1 cellular context compared by ENCODE assay signal in genomic region chr14:35879654-35880249, GRCh38.
TF ChIP-seq lines count a peak whose summit lies in the region.

No MANE protein-coding gene starts in this region.

TF ChIP-seq in WTC11, 78 proteins besides CTCF, POLR2A, EP300 and RAD21 (continued from another document):
- TF ChIP-seq FOXP4 (CRISPR knock-in tag; IDR thresholded peaks at IDR 0.05) (no peak), NFE2L1 (CRISPR knock-in tag; IDR thresholded peaks at IDR 0.05) (no peak), GRHL2 (CRISPR knock-in tag; IDR thresholded peaks at IDR 0.05; ENCODE audit: insufficient replicate concordance, severe bottlenecking) (no peak), TEAD1 (CRISPR knock-in tag; IDR thresholded peaks at IDR 0.05) (no peak), E2F1 (CRISPR knock-in tag; IDR thresholded peaks at IDR 0.05) (no peak), JAZF1 (CRISPR knock-in tag; IDR thresholded peaks at IDR 0.05) (no peak), ATF6 (CRISPR knock-in tag; IDR thresholded peaks at IDR 0.05) (no peak), FOXJ3 (CRISPR knock-in tag; IDR thresholded peaks at IDR 0.05; ENCODE audit: borderline replicate concordance) (no peak), MYBL2 (CRISPR knock-in tag; IDR thresholded peaks at IDR 0.05) (no peak), RORB (CRISPR knock-in tag; IDR thresholded peaks at IDR 0.05) (no peak), ZNF512 (CRISPR knock-in tag; IDR thresholded peaks at IDR 0.05; ENCODE audit: borderline replicate concordance) (no peak)
TF ChIP-seq in WTC11: peak in this region for 0.
